In the genomic region with DNA sequence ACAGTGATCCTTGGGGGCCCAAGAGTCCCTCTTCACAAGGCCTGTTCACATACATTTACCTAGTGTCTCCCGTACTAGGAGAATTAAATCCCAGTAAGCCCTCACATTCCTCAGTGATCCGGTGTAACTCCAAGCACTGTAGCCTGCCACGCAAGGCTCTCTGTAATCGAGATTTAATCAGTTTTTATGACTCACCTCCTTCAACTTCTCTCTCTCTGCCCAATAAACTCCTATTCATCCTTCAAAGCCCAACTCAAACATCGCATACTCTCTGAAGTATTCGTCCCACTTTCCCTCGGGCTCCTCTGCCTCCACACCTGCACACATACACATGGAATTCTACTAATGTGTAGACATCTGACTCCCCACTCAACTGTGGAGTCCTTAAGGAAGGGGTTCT, we compare ENCODE assay signal across 1 cellular context.
A peak's percentile ranks its signal among the peaks of the same experiment; 100 is the strongest.
TF ChIP-seq lines count a peak whose summit lies in the region.

No MANE protein-coding gene starts in this region.

TF ChIP-seq in K562, 482 proteins besides CTCF, POLR2A, EP300 and RAD21 (continued from another document):
- peak; percentile 71 for TF ChIP-seq ARID1B (IDR thresholded peaks at IDR 0.05)
- TF ChIP-seq, protein P1, sequence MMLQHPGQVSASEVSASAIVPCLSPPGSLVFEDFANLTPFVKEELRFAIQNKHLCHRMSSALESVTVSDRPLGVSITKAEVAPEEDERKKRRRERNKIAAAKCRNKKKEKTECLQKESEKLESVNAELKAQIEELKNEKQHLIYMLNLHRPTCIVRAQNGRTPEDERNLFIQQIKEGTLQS (IDR thresholded peaks at IDR 0.05) = peak; percentile 83
- TF ChIP-seq, protein P1 (CRISPR knock-in tag; conservative IDR thresholded peaks at IDR 0.05) = no peak
- peak; percentile 19 for TF ChIP-seq FOS (IDR thresholded peaks at IDR 0.05; ENCODE audit: extremely low read depth, insufficient read length)
- peak; percentile 68 for TF ChIP-seq SMARCE1 (IDR thresholded peaks at IDR 0.05)
